ENCODE assay signal across 10 cellular contexts in the genomic region with DNA sequence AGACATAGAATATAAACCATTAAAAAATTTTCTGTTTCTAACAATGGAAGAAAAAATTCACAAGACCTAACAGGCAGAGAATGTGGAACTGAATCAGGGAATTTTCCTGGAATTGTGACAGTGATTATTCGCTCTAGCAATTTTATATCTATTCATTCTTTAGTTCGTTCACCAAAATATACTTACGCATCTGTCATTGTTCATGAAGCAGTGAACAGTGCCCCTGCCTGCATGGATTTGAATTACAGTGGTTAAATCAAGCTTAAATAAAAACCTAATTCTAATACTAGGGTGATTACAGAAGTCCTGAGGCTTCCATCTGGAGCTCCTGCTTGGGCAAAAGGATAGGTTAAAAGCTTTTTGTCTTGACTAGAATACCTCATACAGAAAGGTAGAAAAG. TPM values are rescaled to one million over a fixed set of nuclear protein-coding genes. Genes with fewer than 3 reads are reported as not detected.
DNase-seq lines count a peak whose midpoint lies in the region; ATAC-seq and TF ChIP-seq lines count a peak whose summit lies in the region.
"Had no signal": no experiment of that assay in that cellular context is flagged by ENCODE, and none has a peak within 500 bp of the region (broad histone marks: within the 10 kb centered on the region; RNA-seq: fewer than 3 reads in every experiment).

No MANE protein-coding gene starts in this region.

- H3K4me3 ChIP-seq in left ventricle myocardium inferior: no peak overlapping the region

- TF ChIP-seq CTCF in left ventricle myocardium inferior (IDR thresholded peaks at IDR 0.05; ENCODE audit: borderline replicate concordance) (peak; percentile 44), VCaP (conservative IDR thresholded peaks at IDR 0.05) (peak; percentile 75), omental fat pad (IDR thresholded peaks at IDR 0.05) (no peak)

- no peaks in the 10 kb centered on the region for H3K27me3 ChIP-seq in left ventricle myocardium inferior (ENCODE audit: low read depth)

- peaks cover 75% of the 10 kb centered on the region for H3K36me3 ChIP-seq in left ventricle myocardium inferior

- H3K27ac ChIP-seq in left ventricle myocardium inferior (replicated peaks) (peak overlapping the region; percentile 11), VCaP (no peak overlapping the region)

- no peak for ATAC-seq in left cardiac atrium
- no peak for ATAC-seq in HG03342 (IDR thresholded peaks at IDR 0.05; ENCODE audit: unreplicated experiment)
- ATAC-seq in omental fat pad (ENCODE audit: low FRiP score): no peak
- ATAC-seq in GM21390 (IDR thresholded peaks at IDR 0.05; ENCODE audit: unreplicated experiment): no peak
- ATAC-seq: CD8-positive, alpha-beta T cell had no signal

- DNase-seq in left ventricle myocardium inferior (no peak), left cardiac atrium (no peak), iris pigment epithelial cell (ENCODE audit: low read depth) (peak; percentile 47), NCI-H2196 treated with DMSO at 0.1 percent for 48 hours (lab: John Stamatoyannopoulos, UW; ENCODE audit: unreplicated experiment) (no peak), omental fat pad (ENCODE audit: low spot score) (no peak)
- DNase-seq: CD8-positive, alpha-beta T cell; stimulated activated CD4-positive, alpha-beta T cell treated with anti-CD3 and anti-CD28 coated beads, Interleukin-2, amount 100 ng/mL, for 48 hours had no signal

- intact Hi-C loops in left ventricle myocardium inferior (cut with micrococcal nuclease) (no loop called here), left cardiac atrium (cut with DNase I) (loop anchor here in 1 of 2 donors (10.0 kb wide), 1 partner anchor 132 kb away; no protein-coding TSS in a partner anchor)

- no peaks in the 10 kb centered on the region for H3K9me3 ChIP-seq in left ventricle myocardium inferior (replicated peaks)

- peaks cover 27% of the 10 kb centered on the region for H3K4me1 ChIP-seq in left ventricle myocardium inferior

RNA-seq across cellular contexts. Expression of a gene that starts 48.6 kb away (rescaled TPM):
- total RNA-seq in left ventricle myocardium inferior: 35.5 TPM
- total RNA-seq in left cardiac atrium: 10 to 100 TPM; 72.2 to 80.6 TPM
- total RNA-seq in omental fat pad: 100 to 1,000 TPM in 3 of 4 donors, 10 to 100 TPM in 1; 49.8 to 302 (median 143) TPM
- total RNA-seq: CD8-positive, alpha-beta T cell had no signal

Comparison
In these comparisons a context has a peak if more than half of its experiments do, and no peak if none do; other contexts are left out.
1. CTCF ChIP-seq: peak in left ventricle myocardium inferior (single experiment) and VCaP (single experiment); none in omental fat pad (0 of 3).